Comparison of ENCODE assay signal across 10 cellular contexts in genomic region chr11:94968334-94968958, GRCh38. TPM values are rescaled to one million over a fixed set of nuclear protein-coding genes. Genes with fewer than 3 reads are reported as not detected.
A peak's percentile ranks its signal among the peaks of the same experiment; 100 is the strongest.
DNase-seq lines count a peak whose midpoint lies in the region; ATAC-seq and TF ChIP-seq lines count a peak whose summit lies in the region.
"Had no signal": no experiment of that assay in that cellular context is flagged by ENCODE, and none has a peak within 500 bp of the region (broad histone marks: within the 10 kb centered on the region; RNA-seq: fewer than 3 reads in every experiment).

No MANE protein-coding gene starts in this region.

- H3K4me1 ChIP-seq in psoas muscle (peaks cover 13% of the 10 kb centered on the region), left lung (peaks cover 9 to 20% of the 10 kb centered on the region in 2 donors)

- intact Hi-C loops in psoas muscle (cut with DNase I), result loop anchor here (10.0 kb wide), 2 partner anchors 474 to 1174 kb away; partner anchors contain the start of genes ANKRD49 (in 1 of the 2) and MRE11 (in 1 of the 2)
- intact Hi-C loops in left lung (cut with DNase I), result no loop called here

- TF ChIP-seq CTCF in psoas muscle (IDR thresholded peaks at IDR 0.05) (peak; percentile 44), left lung (IDR thresholded peaks at IDR 0.05) (peak in 1 of 2 donors; percentile 42)

- ATAC-seq in psoas muscle (no peak), left lung (no peak), GM19455 (IDR thresholded peaks at IDR 0.05; ENCODE audit: unreplicated experiment) (no peak), GM21390 (IDR thresholded peaks at IDR 0.05; ENCODE audit: unreplicated experiment) (no peak)

- DNase-seq in NCI-H1092 treated with DMSO at 0.1 percent for 48 hours (lab: John Stamatoyannopoulos, UW), result peak; percentile 6
- DNase-seq in NCI-H1092 (lab: John Stamatoyannopoulos, UW), result no peak
- DNase-seq in NCI-H2227 (lab: John Stamatoyannopoulos, UW; ENCODE audit: unreplicated experiment), result peak; percentile 7
- DNase-seq in dermis blood vessel endothelial cell, result peak; percentile 56
- DNase-seq in psoas muscle, result no peak
- no peak for DNase-seq in left lung

- H3K9me3 ChIP-seq in psoas muscle, result no peaks in the 10 kb centered on the region
- no peaks in the 10 kb centered on the region for H3K9me3 ChIP-seq in left lung
- H3K9me3 ChIP-seq: BLaER1 treated with 17β-estradiol and CSF1 and Interleukin-3, amounts not matched to agents 10 nM and 100 nM had no signal

- no peak overlapping the region for H3K27ac ChIP-seq in psoas muscle
- H3K27ac ChIP-seq in left lung, result no peak overlapping the region
- H3K27ac ChIP-seq: BLaER1 treated with 17β-estradiol and CSF1 and Interleukin-3, amounts not matched to agents 10 nM and 100 nM had no signal

- H3K36me3 ChIP-seq in psoas muscle (ENCODE audit: insufficient read depth in 1 of 2, low read depth in 1 of 2) (peaks cover 12 to 88% of the 10 kb centered on the region in 2 donors), left lung (peaks cover 0 to 83% of the 10 kb centered on the region in 2 donors)

- no peaks in the 10 kb centered on the region for H3K27me3 ChIP-seq in psoas muscle (ENCODE audit: insufficient read depth in 3 of 3, low read length in 2 of 3)
- H3K27me3 ChIP-seq in left lung, result no peaks in the 10 kb centered on the region
- H3K27me3 ChIP-seq: BLaER1 treated with 17β-estradiol and CSF1 and Interleukin-3, amounts not matched to agents 10 nM and 100 nM had no signal

- H3K4me3 ChIP-seq in psoas muscle, result no peak overlapping the region
- no peak overlapping the region for H3K4me3 ChIP-seq in left lung
- H3K4me3 ChIP-seq: BLaER1 treated with 17β-estradiol and CSF1 and Interleukin-3, amounts not matched to agents 10 nM and 100 nM had no signal

- WGBS in psoas muscle, 3 donors, result 81 to 95% (median 95%) methylated on average over 1 of the region's 1 CpG

RNA-seq across cellular contexts. Expression of gene CWC15, which starts 4.9 kb away (rescaled TPM):
- 38.0 and 40.8 TPM in 2 replicates for total RNA-seq in dermis blood vessel endothelial cell
- total RNA-seq in psoas muscle, result 10 to 100 TPM; 81.4 to 91.6 (median 83.3) TPM
- polyA plus RNA-seq in psoas muscle, result 10 to 100 TPM; 71.4 to 89.7 (median 72.4) TPM
- total RNA-seq in left lung, result 10 to 100 TPM; 43.3 to 47.3 TPM

RNA-seq across cellular contexts. Expression of gene KDM4D, which starts 5.1 kb away (rescaled TPM):
- total RNA-seq in dermis blood vessel endothelial cell (0.17 and 0.65 TPM in 2 replicates), psoas muscle (under 1 TPM; 0.30 to 0.82 (median 0.53) TPM), left lung (under 1 TPM; 0.35 to 0.39 TPM)
- under 1 TPM; 0.15 to 0.91 (median 0.63) TPM for polyA plus RNA-seq in psoas muscle

RNA-seq across cellular contexts. Expression of gene KDM4E, which starts 56.6 kb away (rescaled TPM):
- total RNA-seq in dermis blood vessel endothelial cell, result not detected in 2 replicates
- total RNA-seq in psoas muscle, result not detected
- polyA plus RNA-seq in psoas muscle, result not detected
- total RNA-seq in left lung, result not detected
- polyA plus RNA-seq: IgD-negative memory B cell had no signal

Comparison
In these comparisons a context has a peak if more than half of its experiments do, and no peak if none do; other contexts are left out.
1. DNase-seq: peak in NCI-H1092 treated with DMSO at 0.1 percent for 48 hours (single experiment), NCI-H2227 (single experiment) and dermis blood vessel endothelial cell (single experiment); none in NCI-H1092 (single experiment), psoas muscle (0 of 2) and left lung (0 of 2).
2. intact Hi-C loops: an anchor here in psoas muscle (10.0 kb wide); none called in left lung.